ENCODE assay signal across 1 cellular context in genomic region chr3:12954891-12955650, GRCh38.
TF ChIP-seq lines count a peak whose summit lies in the region.

No MANE protein-coding gene starts in this region.

TF ChIP-seq in H1, 55 proteins besides CTCF, POLR2A, EP300 and RAD21 (continued from another document):
- TF ChIP-seq CHD7 (IDR thresholded peaks at IDR 0.05; ENCODE audit: insufficient replicate concordance, low read length): no peak
- TF ChIP-seq USF2 (IDR thresholded peaks at IDR 0.05; ENCODE audit: low read length): no peak
- TF ChIP-seq KDM5A (IDR thresholded peaks at IDR 0.05; ENCODE audit: low read length): no peak
- no peak for TF ChIP-seq CHD2 (IDR thresholded peaks at IDR 0.05; ENCODE audit: low read length)
